ENCODE assay signal across 26 cellular contexts in the genomic region with DNA sequence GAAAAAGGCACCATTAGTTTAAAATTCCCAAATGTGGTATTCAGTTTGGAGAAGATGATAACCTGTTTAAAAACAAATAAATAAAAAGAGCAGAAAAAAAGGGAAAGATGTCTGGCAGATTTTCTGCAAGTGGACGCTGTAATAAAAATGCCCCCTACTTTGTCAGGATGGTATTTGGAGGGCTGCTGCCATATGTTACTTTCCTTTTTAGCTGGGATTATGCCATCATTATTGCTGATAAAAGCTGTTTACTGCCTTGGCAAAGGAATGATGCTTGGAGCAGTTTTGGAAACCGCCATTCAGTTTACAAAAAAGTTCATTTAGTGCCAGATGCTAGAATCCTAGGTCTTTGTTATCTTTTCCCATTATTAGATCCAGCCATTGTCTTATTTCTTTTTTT.
DNase-seq lines count a peak whose midpoint lies in the region; ATAC-seq and TF ChIP-seq lines count a peak whose summit lies in the region.
"Had no signal": no experiment of that assay in that cellular context is flagged by ENCODE, and none has a peak within 500 bp of the region (broad histone marks: within the 10 kb centered on the region; RNA-seq: fewer than 3 reads in every experiment).

No MANE protein-coding gene starts in this region.

- H2BK5ac ChIP-seq in trophoblast cell (ENCODE audit: low read depth, low read length, poor library complexity): no peak overlapping the region

- WGBS in trophoblast cell (ENCODE audit: extremely low coverage, insufficient coverage, insufficient read length): no CpG with 5 or more reads among the region's 2 CpGs
- 63% methylated on average over 2 of the region's 2 CpGs for WGBS in smooth muscle cell (ENCODE audit: low lambda C conversion rate)

- H4K20me1 ChIP-seq in Loucy (ENCODE audit: insufficient read depth, low read length, poor library complexity, severe bottlenecking) (peaks cover 6% of the 10 kb centered on the region), smooth muscle cell (ENCODE audit: low read depth) (peaks cover 47% of the 10 kb centered on the region)

- no peak overlapping the region for H2AK5ac ChIP-seq in trophoblast cell (ENCODE audit: low read length)

- H3K4me2 ChIP-seq in Loucy (ENCODE audit: low read depth, low read length, poor library complexity, severe bottlenecking): peak overlapping the region; percentile 50
- H3K4me2 ChIP-seq in trophoblast cell (ENCODE audit: low read length): no peak overlapping the region
- no peak overlapping the region for H3K4me2 ChIP-seq in smooth muscle cell
- H3K4me2 ChIP-seq: BLaER1 treated with 17β-estradiol and CSF1 and Interleukin-3, amounts not matched to agents 10 nM and 100 nM had no signal

- H3K9me2 ChIP-seq in Loucy (replicated peaks; ENCODE audit: low read depth, low read length): no peaks in the 10 kb centered on the region

- TF ChIP-seq CTCF in Loucy (conservative IDR thresholded peaks at IDR 0.05; ENCODE audit: low read length) (no peak), smooth muscle cell (IDR thresholded peaks at IDR 0.05; ENCODE audit: borderline replicate concordance, insufficient read depth, poor library complexity, severe bottlenecking) (no peak)

- no peak overlapping the region for H2AFZ ChIP-seq in Loucy (ENCODE audit: low read length)
- no peak overlapping the region for H2AFZ ChIP-seq in trophoblast cell (ENCODE audit: insufficient read depth, low read length, poor library complexity)
- no peak overlapping the region for H2AFZ ChIP-seq in smooth muscle cell (ENCODE audit: low read depth)

- H3K27ac ChIP-seq in trophoblast cell (ENCODE audit: low read depth, low read length) (no peak overlapping the region), smooth muscle cell (ENCODE audit: low read depth) (no peak overlapping the region)
- H3K27ac ChIP-seq: BLaER1 treated with 17β-estradiol and CSF1 and Interleukin-3, amounts not matched to agents 10 nM and 100 nM; coronary artery; gastrocnemius medialis; SK-N-MC; tibial nerve had no signal

- no peak overlapping the region for H3K4me3 ChIP-seq in Loucy (ENCODE audit: low read length, poor library complexity, severe bottlenecking)
- no peak overlapping the region for H3K4me3 ChIP-seq in trophoblast cell (ENCODE audit: low read depth, low read length)
- no peak overlapping the region for H3K4me3 ChIP-seq in smooth muscle cell
- H3K4me3 ChIP-seq: BLaER1 treated with 17β-estradiol and CSF1 and Interleukin-3, amounts not matched to agents 10 nM and 100 nM; coronary artery; gastrocnemius medialis; K562; mucosa of descending colon; SK-N-MC; tibial nerve had no signal

- no peak overlapping the region for H4K8ac ChIP-seq in trophoblast cell (ENCODE audit: low read depth, low read length)

- H3K4me1 ChIP-seq in Loucy (ENCODE audit: insufficient read depth, low read length, poor library complexity, severe bottlenecking) (peaks cover 49% of the 10 kb centered on the region), trophoblast cell (ENCODE audit: control insufficient read depth in 1 of 2, insufficient read depth in 2 of 2, low read length in 2 of 2) (no peaks in the 10 kb centered on the region), smooth muscle cell (ENCODE audit: low read depth) (peaks cover 7% of the 10 kb centered on the region)
- H3K4me1 ChIP-seq: gastrocnemius medialis had no signal

- peak overlapping the region; percentile 85 for H3K23ac ChIP-seq in trophoblast cell (ENCODE audit: low read length)

- DNase-seq in NCI-H446 treated with DMSO at 0.1 percent for 48 hours (lab: John Stamatoyannopoulos, UW) (peak; percentile 74), cerebellar cortex (ENCODE audit: low spot score) (peak; percentile 60), trophoblast cell (no peak), cortex of kidney (lab: John Stamatoyannopoulos, UW) (no peak), smooth muscle cell (lab: John Stamatoyannopoulos, UW; ENCODE audit: unreplicated experiment) (no peak)
- DNase-seq: activated B cell treated with CpG ODN at 0.5 μM for 24 hours; activated CD4-positive, alpha-beta T cell treated with anti-CD3 and anti-CD28 coated beads, Interleukin-2, amount 10 ng/mL, durations not matched to agents 7 days and 5 days; activated effector memory CD4-positive, alpha-beta T cell treated with Interleukin-2 at 50 U/mL for 16 hours; activated T-cell treated with anti-CD3 and anti-CD28 coated beads, Interleukin-2, amount 50 U/mL, for 1 hour; anterior cingulate cortex; gastrocnemius medialis; HCEC 1CT; hypothalamus; mucosa of descending colon; NCI-H345; occipital lobe; stimulated activated CD4-positive, alpha-beta T cell treated with anti-CD3 and anti-CD28 coated beads, Interleukin-15, amount 100 ng/mL, for 24 hours; stimulated activated CD4-positive, alpha-beta T cell treated with anti-CD3 and anti-CD28 coated beads, Interleukin-4, amount 100 ng/mL, for 4 hours had no signal

- ATAC-seq in GM18498 (IDR thresholded peaks at IDR 0.05; ENCODE audit: unreplicated experiment): no peak
- ATAC-seq: gastrocnemius medialis; K562; mucosa of descending colon; natural killer cell treated with Interleukin-12 subunit alpha and Interleukin-12 subunit beta and Interleukin-15 and Interleukin-18, amount 100 ng/mL, for 72 hours had no signal

- no peak overlapping the region for H3K18ac ChIP-seq in trophoblast cell (ENCODE audit: low read length)

- no peak overlapping the region for H2BK12ac ChIP-seq in trophoblast cell (ENCODE audit: low read length)

- no peak overlapping the region for H3K4ac ChIP-seq in trophoblast cell (ENCODE audit: low read depth, low read length)

- H3K27me3 ChIP-seq in Loucy (ENCODE audit: insufficient read depth, low read length, poor library complexity, severe bottlenecking) (no peaks in the 10 kb centered on the region), trophoblast cell (ENCODE audit: insufficient read depth, low read length) (no peaks in the 10 kb centered on the region), smooth muscle cell (ENCODE audit: low read depth) (no peaks in the 10 kb centered on the region)
- H3K27me3 ChIP-seq: BLaER1 treated with 17β-estradiol and CSF1 and Interleukin-3, amounts not matched to agents 10 nM and 100 nM; gastrocnemius medialis; tibial nerve had no signal

- H4K91ac ChIP-seq in trophoblast cell (ENCODE audit: low read depth, low read length): no peak overlapping the region

- H3K79me2 ChIP-seq in Loucy (ENCODE audit: insufficient read depth, low read length) (peaks cover 91% of the 10 kb centered on the region), trophoblast cell (ENCODE audit: control insufficient read depth, insufficient read depth, low read length, poor library complexity) (no peaks in the 10 kb centered on the region), smooth muscle cell (ENCODE audit: low read depth) (peaks cover 32% of the 10 kb centered on the region)

- no peak overlapping the region for H4K12ac ChIP-seq in trophoblast cell (ENCODE audit: low read depth, low read length)

- no peak overlapping the region for H3K14ac ChIP-seq in trophoblast cell (ENCODE audit: low read length)

- H3K9ac ChIP-seq in Loucy (ENCODE audit: low read depth, low read length, poor library complexity, severe bottlenecking): no peak overlapping the region
- no peak overlapping the region for H3K9ac ChIP-seq in trophoblast cell (ENCODE audit: low read length)
- no peak overlapping the region for H3K9ac ChIP-seq in smooth muscle cell (ENCODE audit: low read depth)
- H3K9ac ChIP-seq: BLaER1 treated with 17β-estradiol and CSF1 and Interleukin-3, amounts not matched to agents 10 nM and 100 nM had no signal

- H3F3A ChIP-seq in Loucy (ENCODE audit: low read depth): no peaks in the 10 kb centered on the region
- peaks cover 2% of the 10 kb centered on the region for H3F3A ChIP-seq in smooth muscle cell (ENCODE audit: low read depth)

- no peak overlapping the region for H2BK120ac ChIP-seq in trophoblast cell (ENCODE audit: insufficient read depth, low read length, poor library complexity)

- no peaks in the 10 kb centered on the region for H3K9me3 ChIP-seq in Loucy (ENCODE audit: insufficient read depth, low read depth, low read length)
- no peaks in the 10 kb centered on the region for H3K9me3 ChIP-seq in trophoblast cell (ENCODE audit: insufficient read depth, low read depth, low read length)
- no peaks in the 10 kb centered on the region for H3K9me3 ChIP-seq in smooth muscle cell (replicated peaks; ENCODE audit: low read depth)
- H3K9me3 ChIP-seq: gastrocnemius medialis, mucosa of descending colon, tibial nerve had no signal

- H3K79me1 ChIP-seq in trophoblast cell (ENCODE audit: low read length): no peaks in the 10 kb centered on the region

- H3K36me3 ChIP-seq in Loucy (ENCODE audit: insufficient read depth, low read length) (no peaks in the 10 kb centered on the region), trophoblast cell (ENCODE audit: control insufficient read depth in 1 of 2, insufficient read depth in 2 of 2, low read length in 2 of 2) (no peaks in the 10 kb centered on the region), smooth muscle cell (ENCODE audit: low read depth) (no peaks in the 10 kb centered on the region)
- H3K36me3 ChIP-seq: BLaER1 treated with 17β-estradiol and CSF1 and Interleukin-3, amounts not matched to agents 10 nM and 100 nM; gastrocnemius medialis; tibial nerve had no signal

Comparison
In these comparisons a context has a peak if more than half of its experiments do, and no peak if none do; other contexts are left out.
1. DNase-seq: peak in NCI-H446 treated with DMSO at 0.1 percent for 48 hours (single experiment) and cerebellar cortex (single experiment); none in trophoblast cell (0 of 2), cortex of kidney (single experiment) and smooth muscle cell (single experiment).